In the genomic region with DNA sequence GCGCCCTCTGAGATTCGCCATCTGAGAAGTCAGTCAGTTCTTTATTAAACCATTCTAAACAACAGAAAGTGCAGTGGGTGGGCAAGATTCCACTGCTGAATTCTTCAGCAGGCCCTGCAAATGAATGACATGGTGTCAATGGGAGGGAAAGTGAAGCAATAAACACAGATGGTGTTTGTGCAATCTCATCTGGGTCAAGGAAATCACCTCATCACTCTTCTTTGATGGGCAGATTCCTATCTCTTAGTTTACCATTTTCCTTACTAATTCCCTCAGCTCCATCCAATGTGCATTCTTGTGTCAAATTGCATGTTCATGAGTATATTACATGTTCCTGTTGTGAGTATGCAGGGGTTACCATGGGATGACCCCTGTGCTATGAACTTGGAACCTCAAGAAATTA, we compare ENCODE assay signal across 11 cellular contexts.
DNase-seq lines count a peak whose midpoint lies in the region; TF ChIP-seq lines count a peak whose summit lies in the region.
"Had no signal": no experiment of that assay in that cellular context is flagged by ENCODE, and none has a peak within 500 bp of the region (broad histone marks: within the 10 kb centered on the region; RNA-seq: fewer than 3 reads in every experiment).

No MANE protein-coding gene starts in this region.

- H3K4me3 ChIP-seq in fibroblast of the aortic adventitia (ENCODE audit: low read depth, low read length), result no peak overlapping the region

- no peaks in the 10 kb centered on the region for H3K4me1 Mint-ChIP-seq in activated T-cell treated with anti-CD3 and anti-CD28 coated beads, Interleukin-2, amount 50 U/mL, for 24 hours (ENCODE audit: low read depth)

- no peak overlapping the region for H3K4me3 Mint-ChIP-seq in activated T-cell treated with anti-CD3 and anti-CD28 coated beads, Interleukin-2, amount 50 U/mL, for 24 hours

- no peaks in the 10 kb centered on the region for H3K9me3 Mint-ChIP-seq in activated T-cell treated with anti-CD3 and anti-CD28 coated beads, Interleukin-2, amount 50 U/mL, for 24 hours

- no peak for TF ChIP-seq CTCF in fibroblast of the aortic adventitia (IDR thresholded peaks at IDR 0.05; ENCODE audit: insufficient read depth, low read length)

- DNase-seq in ELR (ENCODE audit: low read depth) (peak; percentile 71), fibroblast of the aortic adventitia (ENCODE audit: low read depth) (peak; percentile 54), renal cortical epithelial cell (ENCODE audit: low read depth) (peak; percentile 94), NCI-H526 treated with DMSO at 0.1 percent for 48 hours (lab: John Stamatoyannopoulos, UW) (no peak), HT-29 (ENCODE audit: low spot score) (no peak), NCI-H2196 (lab: John Stamatoyannopoulos, UW; ENCODE audit: unreplicated experiment) (no peak)
- no peak for DNase-seq in activated T-cell treated with anti-CD3 and anti-CD28 coated beads, Interleukin-2, amount 50 U/mL, for 24 hours
- DNase-seq: activated CD4-positive, alpha-beta T cell treated with anti-CD3 and anti-CD28 coated beads for 4 hours; NCI-H2171 treated with DMSO at 0.1 percent for 48 hours; SHP77 had no signal

- peaks cover 32% of the 10 kb centered on the region for H3K27me3 Mint-ChIP-seq in activated T-cell treated with anti-CD3 and anti-CD28 coated beads, Interleukin-2, amount 50 U/mL, for 24 hours

- no peak overlapping the region for H3K27ac Mint-ChIP-seq in activated T-cell treated with anti-CD3 and anti-CD28 coated beads, Interleukin-2, amount 50 U/mL, for 24 hours

- H3K36me3 Mint-ChIP-seq in activated T-cell treated with anti-CD3 and anti-CD28 coated beads, Interleukin-2, amount 50 U/mL, for 24 hours (ENCODE audit: low read depth), result no peaks in the 10 kb centered on the region

TF ChIP-seq in PFSK-1, 5 proteins besides CTCF, POLR2A, EP300 and RAD21:
- peak; percentile 59 for TF ChIP-seq FOXP2 (optimal IDR thresholded peaks at IDR 0.05; ENCODE audit: borderline replicate concordance, extremely low read depth, extremely low read length, insufficient read depth)
- no peak for TF ChIP-seq POLR2AphosphoS5 (IDR thresholded peaks at IDR 0.05; ENCODE audit: low read depth, low read length)
- TF ChIP-seq SIN3A (IDR thresholded peaks at IDR 0.05; ENCODE audit: borderline replicate concordance, insufficient read depth, low read length), result no peak

Comparison
In these comparisons a context has a peak if more than half of its experiments do, and no peak if none do; other contexts are left out.
1. DNase-seq: peak in ELR (single experiment), fibroblast of the aortic adventitia (single experiment) and renal cortical epithelial cell (single experiment); none in NCI-H526 treated with DMSO at 0.1 percent for 48 hours (single experiment), activated T-cell treated with anti-CD3 and anti-CD28 coated beads, Interleukin-2, amount 50 U/mL, for 24 hours (single experiment), HT-29 (single experiment) and NCI-H2196 (single experiment).